Comparison of ENCODE assay signal across 9 cellular contexts in genomic region chr6:30818426-30818841, GRCh38.
A peak's percentile ranks its signal among the peaks of the same experiment; 100 is the strongest.
DNase-seq lines count a peak whose midpoint lies in the region; ATAC-seq and TF ChIP-seq lines count a peak whose summit lies in the region.
"Had no signal": no experiment of that assay in that cellular context is flagged by ENCODE, and none has a peak within 500 bp of the region (broad histone marks: within the 10 kb centered on the region; RNA-seq: fewer than 3 reads in every experiment).

No MANE protein-coding gene starts in this region.

- intact Hi-C loops in activated CD4-positive, alpha-beta T cell treated with anti-CD3 and anti-CD28 coated beads, Interleukin-2, amount 10 ng/mL, durations not matched to agents 24 days and 14 days (cut with micrococcal nuclease), result loop anchor here (10.0 kb wide), 2 partner anchors 324 to 756 kb away; partner anchors contain the start of genes LTA and TNF
- intact Hi-C loops in posterior cingulate gyrus (cut with DNase I), result no loop called here

- H3K27me3 ChIP-seq in smooth muscle cell (ENCODE audit: low read depth) (no peaks in the 10 kb centered on the region), H9 (ENCODE audit: insufficient read depth, low read length) (no peaks in the 10 kb centered on the region)

- no peak overlapping the region for H3T11ph ChIP-seq in H9 (ENCODE audit: low read length)

- H3K14ac ChIP-seq in H9 (ENCODE audit: insufficient read depth, low read length), result no peak overlapping the region

- no peak overlapping the region for H4K5ac ChIP-seq in H9 (ENCODE audit: insufficient read length, low read depth, low read length)

- H3K27ac Mint-ChIP-seq in activated CD4-positive, alpha-beta T cell treated with anti-CD3 and anti-CD28 coated beads, Interleukin-2, amount 10 ng/mL, durations not matched to agents 24 days and 14 days, result peak overlapping the region; percentile 97
- H3K27ac Mint-ChIP-seq in H9, result 0 out of 7 replicates have a peak overlapping the region, but pooled peaks of 1 of the 3 experiments have one; percentile 5

- peak overlapping the region; percentile 6 for H3K4me3 Mint-ChIP-seq in activated CD4-positive, alpha-beta T cell treated with anti-CD3 and anti-CD28 coated beads, Interleukin-2, amount 10 ng/mL, durations not matched to agents 24 days and 14 days
- no peak overlapping the region for H3K4me3 Mint-ChIP-seq in H9

- H3K23ac ChIP-seq in H9 (ENCODE audit: insufficient read length, low read depth, low read length), result no peak overlapping the region

- no peak overlapping the region for H3K56ac ChIP-seq in H9 (ENCODE audit: insufficient read length, low read depth, low read length)

- H2BK12ac ChIP-seq in H9 (ENCODE audit: insufficient read length, low read depth, low read length), result no peak overlapping the region

- H3K4me1 ChIP-seq in smooth muscle cell (ENCODE audit: low read depth) (peaks cover 8% of the 10 kb centered on the region), H9 (ENCODE audit: insufficient read depth, low read length) (no peaks in the 10 kb centered on the region; the same call in 1 of the 2 replicates)

- 49% methylated on average over 3 of the region's 3 CpGs for WGBS in smooth muscle cell (ENCODE audit: low lambda C conversion rate)
- WGBS in H9 (ENCODE audit: extremely low coverage, insufficient read length, low lambda C conversion rate), result no CpG with 5 or more reads among the region's 3 CpGs

- H2BK20ac ChIP-seq in H9 (ENCODE audit: low read depth, low read length, poor library complexity, severe bottlenecking), result no peak overlapping the region

- H3K79me2 ChIP-seq in smooth muscle cell (ENCODE audit: low read depth) (no peaks in the 10 kb centered on the region), H9 (ENCODE audit: insufficient read depth, low read length) (no peaks in the 10 kb centered on the region)

- TF ChIP-seq CTCF in fibroblast of the aortic adventitia (IDR thresholded peaks at IDR 0.05; ENCODE audit: insufficient read depth, low read length), result no peak
- TF ChIP-seq CTCF in smooth muscle cell (IDR thresholded peaks at IDR 0.05; ENCODE audit: borderline replicate concordance, insufficient read depth, poor library complexity, severe bottlenecking), result no peak
- no peak for TF ChIP-seq CTCF in H9 (conservative IDR thresholded peaks at IDR 0.05)

- H3K27me3 Mint-ChIP-seq in activated CD4-positive, alpha-beta T cell treated with anti-CD3 and anti-CD28 coated beads, Interleukin-2, amount 10 ng/mL, durations not matched to agents 24 days and 14 days, result no peaks in the 10 kb centered on the region
- H3K27me3 Mint-ChIP-seq in H9 (ENCODE audit: low read depth), result no peaks in the 10 kb centered on the region

- H3K4ac ChIP-seq in H9 (ENCODE audit: low read depth, low read length), result no peak overlapping the region

- no peak for DNase-seq in activated CD4-positive, alpha-beta T cell treated with anti-CD3 and anti-CD28 coated beads, Interleukin-2, amount 10 ng/mL, durations not matched to agents 24 days and 14 days
- DNase-seq in activated CD4-positive, alpha-beta T cell treated with anti-CD3 and anti-CD28 coated beads for 48 hours, result no peak
- peak; percentile 91 for DNase-seq in fibroblast of the aortic adventitia (ENCODE audit: low read depth)
- no peak for DNase-seq in smooth muscle cell (lab: John Stamatoyannopoulos, UW; ENCODE audit: unreplicated experiment)
- DNase-seq in posterior cingulate gyrus, result no peak
- DNase-seq in H9, result no peak
- DNase-seq: NCI-H446 had no signal

- no peak overlapping the region for H4K91ac ChIP-seq in H9 (ENCODE audit: insufficient read length, low read depth, low read length)

- H2BK5ac ChIP-seq in H9 (ENCODE audit: insufficient read length, low read length), result no peak overlapping the region

- ATAC-seq in SK-N-SH treated with all-trans-retinoic acid at 6 μM for 48 hours (peak; percentile 59), GM21526 (IDR thresholded peaks at IDR 0.05; ENCODE audit: low FRiP score, unreplicated experiment) (no peak)

- H3K4me3 ChIP-seq in fibroblast of the aortic adventitia (ENCODE audit: low read depth, low read length) (no peak overlapping the region), smooth muscle cell (no peak overlapping the region)

- H4K20me1 ChIP-seq in smooth muscle cell (ENCODE audit: low read depth), result no peaks in the 10 kb centered on the region
- no peaks in the 10 kb centered on the region for H4K20me1 ChIP-seq in H9 (ENCODE audit: control insufficient read depth, insufficient read depth, insufficient read length)

- peaks cover 9% of the 10 kb centered on the region for H3K9me3 Mint-ChIP-seq in activated CD4-positive, alpha-beta T cell treated with anti-CD3 and anti-CD28 coated beads, Interleukin-2, amount 10 ng/mL, durations not matched to agents 24 days and 14 days
- H3K9me3 Mint-ChIP-seq in H9, result no peaks in the 10 kb centered on the region

- H2AK5ac ChIP-seq in H9 (ENCODE audit: insufficient read length, low read length), result no peak overlapping the region

- peaks cover 72% of the 10 kb centered on the region for H3K4me1 Mint-ChIP-seq in activated CD4-positive, alpha-beta T cell treated with anti-CD3 and anti-CD28 coated beads, Interleukin-2, amount 10 ng/mL, durations not matched to agents 24 days and 14 days
- H3K4me1 Mint-ChIP-seq in H9, result peaks cover 15 to 28% of the 10 kb centered on the region in 2 experiments

- H3K9ac ChIP-seq in smooth muscle cell (ENCODE audit: low read depth), result peak overlapping the region; percentile 45
- H3K9ac ChIP-seq in H9 (ENCODE audit: extremely low read depth, insufficient read length, low read length), result no peak overlapping the region

- peaks cover 58% of the 10 kb centered on the region for H3K36me3 Mint-ChIP-seq in activated CD4-positive, alpha-beta T cell treated with anti-CD3 and anti-CD28 coated beads, Interleukin-2, amount 10 ng/mL, durations not matched to agents 24 days and 14 days (ENCODE audit: low read depth)
- peaks cover 0 to 7% (median 4%) of the 10 kb centered on the region in 3 experiments; a peak in 2 of 7 replicates for H3K36me3 Mint-ChIP-seq in H9 (ENCODE audit: insufficient read depth in 1 of 3, low read depth in 3 of 3)

- H2AFZ ChIP-seq in smooth muscle cell (ENCODE audit: low read depth), result peak overlapping the region; percentile 81
- H2AFZ ChIP-seq in H9 (ENCODE audit: low read length), result no peak overlapping the region

- no peak overlapping the region for H4K8ac ChIP-seq in H9 (replicated peaks; ENCODE audit: insufficient read length, low read depth, low read length)

- H3K36me3 ChIP-seq in smooth muscle cell (ENCODE audit: low read depth), result no peaks in the 10 kb centered on the region

- H3K4me2 ChIP-seq in smooth muscle cell (peak overlapping the region; percentile 63), H9 (ENCODE audit: insufficient read depth, insufficient read length, low read length) (no peak overlapping the region)

- H3K27ac ChIP-seq in smooth muscle cell (ENCODE audit: low read depth), result peak overlapping the region; percentile 92
- no peak overlapping the region for H3K27ac ChIP-seq in H9 (ENCODE audit: insufficient read length, low read depth, low read length)

- no peak overlapping the region for H2BK15ac ChIP-seq in H9 (ENCODE audit: low read depth, low read length)

- no peaks in the 10 kb centered on the region for H3K23me2 ChIP-seq in H9 (ENCODE audit: insufficient read length, low read depth, low read length, poor library complexity, severe bottlenecking)

- no peak overlapping the region for H2BK120ac ChIP-seq in H9 (ENCODE audit: low read depth, low read length, poor library complexity, severe bottlenecking)

- H3K9me3 ChIP-seq in smooth muscle cell (replicated peaks; ENCODE audit: low read depth) (no peaks in the 10 kb centered on the region), H9 (ENCODE audit: control insufficient read depth, low read depth, low read length) (no peaks in the 10 kb centered on the region)

- H3K79me1 ChIP-seq in H9 (ENCODE audit: insufficient read depth, low read depth, low read length, poor library complexity, severe bottlenecking), result no peaks in the 10 kb centered on the region

- no peak overlapping the region for H3K18ac ChIP-seq in H9 (ENCODE audit: insufficient read length, low read depth, low read length)

- H3F3A ChIP-seq in smooth muscle cell (ENCODE audit: low read depth), result peaks cover 27% of the 10 kb centered on the region

TF ChIP-seq in SK-N-SH treated with all-trans-retinoic acid at 6 μM for 48 hours, 23 proteins besides CTCF, POLR2A, EP300 and RAD21 (continues in another document):
- TF ChIP-seq RARB (CRISPR knock-in tag; IDR thresholded peaks at IDR 0.05) (no peak), TOX (CRISPR knock-in tag; IDR thresholded peaks at IDR 0.05; ENCODE audit: borderline replicate concordance) (no peak), SNAI2 (CRISPR knock-in tag; IDR thresholded peaks at IDR 0.05) (no peak), ZNF565 (CRISPR knock-in tag; conservative IDR thresholded peaks at IDR 0.05; ENCODE audit: low read depth) (no peak), PPARA (CRISPR knock-in tag; IDR thresholded peaks at IDR 0.05; ENCODE audit: borderline replicate concordance) (no peak), ZNF8 (CRISPR knock-in tag; IDR thresholded peaks at IDR 0.05) (no peak)
- TF ChIP-seq, protein P1, sequence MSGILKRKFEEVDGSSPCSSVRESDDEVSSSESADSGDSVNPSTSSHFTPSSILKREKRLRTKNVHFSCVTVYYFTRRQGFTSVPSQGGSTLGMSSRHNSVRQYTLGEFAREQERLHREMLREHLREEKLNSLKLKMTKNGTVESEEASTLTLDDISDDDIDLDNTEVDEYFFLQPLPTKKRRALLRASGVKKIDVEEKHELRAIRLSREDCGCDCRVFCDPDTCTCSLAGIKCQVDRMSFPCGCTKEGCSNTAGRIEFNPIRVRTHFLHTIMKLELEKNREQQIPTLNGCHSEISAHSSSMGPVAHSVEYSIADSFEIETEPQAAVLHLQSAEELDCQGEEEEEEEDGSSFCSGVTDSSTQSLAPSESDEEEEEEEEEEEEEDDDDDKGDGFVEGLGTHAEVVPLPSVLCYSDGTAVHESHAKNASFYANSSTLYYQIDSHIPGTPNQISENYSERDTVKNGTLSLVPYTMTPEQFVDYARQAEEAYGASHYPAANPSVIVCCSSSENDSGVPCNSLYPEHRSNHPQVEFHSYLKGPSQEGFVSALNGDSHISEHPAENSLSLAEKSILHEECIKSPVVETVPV (CRISPR knock-in tag; IDR thresholded peaks at IDR 0.05), result no peak
- TF ChIP-seq, protein P2, sequence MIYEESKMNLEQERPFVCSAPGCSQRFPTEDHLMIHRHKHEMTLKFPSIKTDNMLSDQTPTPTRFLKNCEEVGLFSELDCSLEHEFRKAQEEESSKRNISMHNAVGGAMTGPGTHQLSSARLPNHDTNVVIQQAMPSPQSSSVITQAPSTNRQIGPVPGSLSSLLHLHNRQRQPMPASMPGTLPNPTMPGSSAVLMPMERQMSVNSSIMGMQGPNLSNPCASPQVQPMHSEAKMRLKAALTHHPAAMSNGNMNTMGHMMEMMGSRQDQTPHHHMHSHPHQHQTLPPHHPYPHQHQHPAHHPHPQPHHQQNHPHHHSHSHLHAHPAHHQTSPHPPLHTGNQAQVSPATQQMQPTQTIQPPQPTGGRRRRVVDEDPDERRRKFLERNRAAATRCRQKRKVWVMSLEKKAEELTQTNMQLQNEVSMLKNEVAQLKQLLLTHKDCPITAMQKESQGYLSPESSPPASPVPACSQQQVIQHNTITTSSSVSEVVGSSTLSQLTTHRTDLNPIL (CRISPR knock-in tag; IDR thresholded peaks at IDR 0.05; ENCODE audit: low read depth), result no peak
